8 cellular contexts compared by ENCODE assay signal in genomic region chr7:5773661-5774086, GRCh38. TPM values are rescaled to one million over a fixed set of nuclear protein-coding genes. Genes with fewer than 3 reads are reported as not detected.
DNase-seq lines count a peak whose midpoint lies in the region; ATAC-seq and TF ChIP-seq lines count a peak whose summit lies in the region.

No MANE protein-coding gene starts in this region.

- no peaks in the 10 kb centered on the region for H3K9me3 ChIP-seq in esophagus squamous epithelium

- peaks cover 0 to 43% (median 7%) of the 10 kb centered on the region in 3 donors for H3K4me1 ChIP-seq in esophagus squamous epithelium

- WGBS in esophagus squamous epithelium, 2 donors, result 46 to 60% methylated on average over 5 to 6 of the region's 6 CpGs

- no peak overlapping the region for H3K27ac ChIP-seq in esophagus squamous epithelium

- no peaks in the 10 kb centered on the region for H3K9me3 Mint-ChIP-seq in HFFc6

- no peak overlapping the region for H3K4me3 ChIP-seq in esophagus squamous epithelium

- H3K27ac Mint-ChIP-seq in HFFc6, result peak overlapping the region; percentile 97

- intact Hi-C loops in esophagus squamous epithelium (cut with DNase I), result no loop called here

- TF ChIP-seq CTCF in HFFc6 (IDR thresholded peaks at IDR 0.05) (no peak), esophagus squamous epithelium (IDR thresholded peaks at IDR 0.05) (no peak)

- ATAC-seq in HG03565 (IDR thresholded peaks at IDR 0.05; ENCODE audit: unreplicated experiment), result no peak

- H3K4me1 Mint-ChIP-seq in HFFc6 (ENCODE audit: low read depth), result peaks cover 75% of the 10 kb centered on the region

- H3K4me3 Mint-ChIP-seq in HFFc6, result peak overlapping the region; percentile 71

- peaks cover 29% of the 10 kb centered on the region for H3K36me3 Mint-ChIP-seq in HFFc6 (ENCODE audit: low read depth)

- peaks cover 2% of the 10 kb centered on the region; the same call in 1 of the 2 replicates for H3K27me3 Mint-ChIP-seq in HFFc6 (ENCODE audit: insufficient read depth)

- no peak for TF ChIP-seq POLR2A in erythroblast (IDR thresholded peaks at IDR 0.05; ENCODE audit: low read length)
- no peak for TF ChIP-seq POLR2A in esophagus squamous epithelium (IDR thresholded peaks at IDR 0.05)

- H3K27me3 ChIP-seq in esophagus squamous epithelium, result no peaks in the 10 kb centered on the region

- peaks cover 0 to 10% (median 0%) of the 10 kb centered on the region in 3 donors for H3K36me3 ChIP-seq in esophagus squamous epithelium

- DNase-seq in HFFc6 (peak; percentile 94), T1000 (lab: John Stamatoyannopoulos, UW) (peak; percentile 65), erythroblast (lab: John Stamatoyannopoulos, UW) (peak; percentile 42 to 66), NCI-H1694 (lab: John Stamatoyannopoulos, UW) (no peak), esophagus squamous epithelium (lab: John Stamatoyannopoulos, UW) (no peak), NCI-H510A (lab: John Stamatoyannopoulos, UW) (no peak)
- peak; percentile 45 to 49 for DNase-seq in stimulated activated CD4-positive, alpha-beta T cell treated with anti-CD3 and anti-CD28 coated beads, Interleukin-4, amount 100 ng/mL, for 48 hours (ENCODE audit: low read depth in 2 of 2)

RNA-seq across cellular contexts. Expression of gene RNF216, which starts 7.8 kb away (rescaled TPM):
- total RNA-seq in HFFc6 (2021; fragmentation: NEBNext Ultra II Directional; extraction: Animal tissue kit (Norgen Biotek cat#: 25700)), result 10 to 100 TPM; 30.5 to 34.5 (median 32.2) TPM
- total RNA-seq in esophagus squamous epithelium, result 10 to 100 TPM; 17.4 to 32.0 (median 18.5) TPM

Comparison
In these comparisons a context has a peak if more than half of its experiments do, and no peak if none do; other contexts are left out.
1. DNase-seq: peak in HFFc6 (single experiment), T1000 (single experiment), erythroblast (2 of 2) and stimulated activated CD4-positive, alpha-beta T cell treated with anti-CD3 and anti-CD28 coated beads, Interleukin-4, amount 100 ng/mL, for 48 hours (2 of 2); none in NCI-H1694 (single experiment), esophagus squamous epithelium (single experiment) and NCI-H510A (single experiment).